1 cellular context compared by ENCODE assay signal in genomic region chr14:35403397-35404245, GRCh38.
TF ChIP-seq lines count a peak whose summit lies in the region.

No MANE protein-coding gene starts in this region.

TF ChIP-seq in GM12878, 131 proteins besides CTCF, POLR2A, EP300 and RAD21 (continued from another document):
- 0 out of 2 replicates have a peak, but pooled peaks have one; percentile 6 for TF ChIP-seq PKNOX1 (IDR thresholded peaks at IDR 0.05)
- peak; percentile 79; the same call in 1 of the 2 replicates for TF ChIP-seq CREM (IDR thresholded peaks at IDR 0.05; ENCODE audit: low read depth)
- no peak for TF ChIP-seq ASH2L (IDR thresholded peaks at IDR 0.05; ENCODE audit: borderline replicate concordance, low read depth)
- TF ChIP-seq WRNIP1 (IDR thresholded peaks at IDR 0.05; ENCODE audit: borderline replicate concordance, low read depth, low read length): 0 out of 2 replicates have a peak, but pooled peaks have one; percentile 57
- TF ChIP-seq SREBF1 (IDR thresholded peaks at IDR 0.05; ENCODE audit: low read length): no peak
- no peak for TF ChIP-seq ZSCAN29 (IDR thresholded peaks at IDR 0.05)
- peak; percentile 62 for TF ChIP-seq HDAC6 (IDR thresholded peaks at IDR 0.05; ENCODE audit: unreplicated experiment)
